8 cellular contexts compared by ENCODE assay signal in the genomic region with DNA sequence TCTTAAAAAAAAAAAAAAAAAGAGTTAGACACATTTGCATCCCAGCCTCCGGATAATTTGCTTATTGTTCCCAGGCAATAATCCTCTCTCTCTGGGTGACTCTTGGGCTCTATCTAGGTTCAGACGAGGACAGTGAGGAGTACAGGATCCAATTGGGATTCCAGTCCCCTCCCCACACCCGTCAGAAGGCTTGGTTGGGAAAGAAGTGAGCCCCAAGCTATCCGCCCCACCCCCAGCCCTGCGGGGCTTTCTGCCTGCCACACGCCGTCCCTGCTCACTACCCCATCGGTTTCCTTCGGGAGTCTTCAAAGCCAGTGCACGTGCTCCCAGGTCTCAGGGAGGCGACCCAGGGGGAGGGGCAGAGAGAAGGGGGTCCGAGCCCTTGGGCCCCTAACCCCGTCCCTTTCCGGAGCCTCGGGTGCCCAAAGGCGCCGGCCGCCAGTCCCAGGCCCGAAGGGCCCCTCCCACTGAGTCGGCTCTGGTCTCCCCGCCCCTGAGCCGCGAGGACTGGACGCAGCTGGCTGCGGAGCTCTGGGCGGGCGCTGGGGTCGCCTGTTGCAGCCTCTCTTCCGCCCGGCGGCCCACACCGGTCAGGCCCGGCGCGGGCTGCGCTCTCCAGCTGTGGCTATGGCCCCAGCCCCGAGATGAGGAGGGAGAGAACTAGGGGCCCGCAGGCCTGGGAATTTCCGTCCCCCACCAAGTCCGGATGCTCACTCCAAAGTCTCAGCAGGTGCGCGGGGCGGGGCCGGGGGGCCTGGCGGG. TPM values are rescaled to one million over a fixed set of nuclear protein-coding genes. Genes with fewer than 3 reads are reported as not detected.
DNase-seq lines count a peak whose midpoint lies in the region; ATAC-seq, FAIRE-seq and TF ChIP-seq lines count a peak whose summit lies in the region.

No MANE protein-coding gene starts in this region.

- TF ChIP-seq CTCF in MCF 10A (IDR thresholded peaks at IDR 0.05; ENCODE audit: unreplicated experiment) (no peak), mammary epithelial cell (conservative IDR thresholded peaks at IDR 0.05 in 1 of 2, IDR thresholded peaks at IDR 0.05 in 1 of 2; ENCODE audit: extremely low read depth in 1 of 2, insufficient read depth in 1 of 2, low read depth in 1 of 2, low read length in 2 of 2) (no peak), nephron progenitor cell (IDR thresholded peaks at IDR 0.05) (no peak)

- H3K4me3 Mint-ChIP-seq in MCF 10A (ENCODE audit: unreplicated experiment) (peak overlapping the region; percentile 48), nephron progenitor cell (peak overlapping the region; percentile 78)
- peak overlapping the region; percentile 68 to 77 for H3K4me3 Mint-ChIP-seq in activated T-cell treated with anti-CD3 and anti-CD28 coated beads, Interleukin-2, amount 50 U/mL, for 72 hours

- no peak overlapping the region for H3K4me2 ChIP-seq in mammary epithelial cell (ENCODE audit: insufficient read depth, low read depth, low read length)

- CTCF ChIA-PET in MCF 10A (lab: Yijun Ruan, JAX) (interaction anchor here (0.7 kb wide), 1 partner anchor 9 kb away, joined by 3 read pairs; no protein-coding TSS in a partner anchor), mammary epithelial cell (lab: Charles Lee; ENCODE audit: low non-redundant PET) (no interaction called here)

- dilution Hi-C loops in mammary epithelial cell (cut with HindIII; ENCODE audit: low sequenced_read_pairs) = no loop called here

- H3K36me3 ChIP-seq in mammary epithelial cell (ENCODE audit: insufficient read depth, low read length) = peaks cover 2% of the 10 kb centered on the region

- FAIRE-seq in frontal cortex (lab: Jason Lieb, UNC) = no peak

- H3K27ac Mint-ChIP-seq in MCF 10A (ENCODE audit: low read depth, unreplicated experiment) = no peak overlapping the region
- no peak overlapping the region for H3K27ac Mint-ChIP-seq in activated T-cell treated with anti-CD3 and anti-CD28 coated beads, Interleukin-2, amount 50 U/mL, for 72 hours
- H3K27ac Mint-ChIP-seq in nephron progenitor cell = no peak overlapping the region

- no peaks in the 10 kb centered on the region for H3K9me3 Mint-ChIP-seq in MCF 10A (ENCODE audit: unreplicated experiment)
- no peaks in the 10 kb centered on the region for H3K9me3 Mint-ChIP-seq in activated T-cell treated with anti-CD3 and anti-CD28 coated beads, Interleukin-2, amount 50 U/mL, for 72 hours
- no peaks in the 10 kb centered on the region for H3K9me3 Mint-ChIP-seq in nephron progenitor cell

- no peaks in the 10 kb centered on the region for H3K27me3 ChIP-seq in mammary epithelial cell (ENCODE audit: insufficient read depth, low read length)

- POLR2A ChIA-PET in MCF 10A (lab: Yijun Ruan, JAX) = no interaction called here

- no peaks in the 10 kb centered on the region for H4K20me1 ChIP-seq in mammary epithelial cell (ENCODE audit: insufficient read depth, low read length)

- in situ Hi-C loops in mammary epithelial cell (cut with MboI; ENCODE audit: low sequenced_read_pairs in 2 of 2) = no loop called here

- BruUV-seq in MCF 10A (replicated peaks; lab: Mats Ljungman, UMichigan) (no TSS peak), mammary epithelial cell (replicated peaks; lab: Mats Ljungman, UMichigan) (no TSS peak)

- no peak for DNase-seq in MCF 10A (ENCODE audit: unreplicated experiment)
- DNase-seq in mammary epithelial cell = no peak
- DNase-seq in HCEC 1CT = peak; percentile 54
- peak; percentile 71 for DNase-seq in NCI-H1092 (lab: John Stamatoyannopoulos, UW)
- peak; percentile 51 to 63 for DNase-seq in activated T-cell treated with anti-CD3 and anti-CD28 coated beads, Interleukin-2, amount 50 U/mL, for 72 hours
- peak; percentile 55 to 71 for DNase-seq in frontal cortex (ENCODE audit: low spot score in 2 of 2)
- DNase-seq in nephron progenitor cell = peak; percentile 86
- DNase-seq in GM19240 (ENCODE audit: insufficient read length, low spot score) = no peak

- intact Hi-C loops in MCF 10A (cut with micrococcal nuclease) = no loop called here
- intact Hi-C loops in mammary epithelial cell (cut with micrococcal nuclease) = no loop called here

- no peaks in the 10 kb centered on the region for H3K9me3 ChIP-seq in mammary epithelial cell (replicated peaks; ENCODE audit: insufficient read depth, low read length)

- peak; percentile 27 to 39 for ATAC-seq in activated T-cell treated with anti-CD3 and anti-CD28 coated beads, Interleukin-2, amount 50 U/mL, for 72 hours (replicated peaks in 1 of 2)

- H3K36me3 Mint-ChIP-seq in MCF 10A (ENCODE audit: insufficient read depth, unreplicated experiment) (no peaks in the 10 kb centered on the region), nephron progenitor cell (ENCODE audit: low read depth) (no peaks in the 10 kb centered on the region)
- no peaks in the 10 kb centered on the region for H3K36me3 Mint-ChIP-seq in activated T-cell treated with anti-CD3 and anti-CD28 coated beads, Interleukin-2, amount 50 U/mL, for 72 hours (ENCODE audit: insufficient read depth in 2 of 2)

- no peak overlapping the region for H3K27ac ChIP-seq in mammary epithelial cell (ENCODE audit: insufficient read depth, low read depth, low read length)

- no peak overlapping the region for H3K9ac ChIP-seq in mammary epithelial cell (ENCODE audit: insufficient read depth, low read length)

- no peak overlapping the region for H3K4me3 ChIP-seq in mammary epithelial cell (replicated peaks in 1 of 3; ENCODE audit: insufficient read depth in 1 of 3, low read depth in 2 of 3, low read length in 3 of 3)

- no peaks in the 10 kb centered on the region for H3K27me3 Mint-ChIP-seq in MCF 10A (ENCODE audit: insufficient read depth, unreplicated experiment)
- peaks cover 3% of the 10 kb centered on the region for H3K27me3 Mint-ChIP-seq in activated T-cell treated with anti-CD3 and anti-CD28 coated beads, Interleukin-2, amount 50 U/mL, for 72 hours (ENCODE audit: low read depth)
- peaks cover 3% of the 10 kb centered on the region for H3K27me3 Mint-ChIP-seq in nephron progenitor cell (ENCODE audit: low read depth, poor library complexity)

- H2AFZ ChIP-seq in mammary epithelial cell (ENCODE audit: low read depth, low read length) = no peak overlapping the region

- H3K4me1 Mint-ChIP-seq in MCF 10A (ENCODE audit: insufficient read depth, unreplicated experiment) (peaks cover 25% of the 10 kb centered on the region), nephron progenitor cell (peaks cover 48% of the 10 kb centered on the region)
- peaks cover 31% of the 10 kb centered on the region for H3K4me1 Mint-ChIP-seq in activated T-cell treated with anti-CD3 and anti-CD28 coated beads, Interleukin-2, amount 50 U/mL, for 72 hours (ENCODE audit: low read depth)

- H3K79me2 ChIP-seq in mammary epithelial cell (ENCODE audit: insufficient read depth, low read length) = peaks cover 7% of the 10 kb centered on the region

- H3K4me1 ChIP-seq in mammary epithelial cell (ENCODE audit: insufficient read depth, low read length) = peaks cover 37% of the 10 kb centered on the region

- WGBS in mammary epithelial cell (ENCODE audit: low coverage, missing lambda C conversion rate) = 44% methylated on average over 20 of the region's 45 CpGs

RNA-seq across cellular contexts. Expression of a gene that starts 2.5 kb away (rescaled TPM):
- total RNA-seq in MCF 10A (2022) (not detected in 2 replicates), mammary epithelial cell (under 1 TPM in 1 of 2 donors, not detected in 1; 0.17 TPM), frontal cortex (not detected)
- polyA plus RNA-seq in mammary epithelial cell = 0.12 TPM
- polyA minus RNA-seq in mammary epithelial cell = not detected
- not detected for total RNA-seq in activated T-cell treated with anti-CD3 and anti-CD28 coated beads, Interleukin-2, amount 50 U/mL, for 72 hours

RNA-seq across cellular contexts. Expression of a gene that starts 4.2 kb away (rescaled TPM):
- total RNA-seq in MCF 10A (2022) = 6.8 and 7.0 TPM in 2 replicates
- 10 to 100 TPM; 45.7 to 55.5 TPM for total RNA-seq in mammary epithelial cell
- 156 TPM for polyA plus RNA-seq in mammary epithelial cell
- polyA minus RNA-seq in mammary epithelial cell = 157 TPM
- 10 to 100 TPM; 21.7 to 28.0 TPM for total RNA-seq in activated T-cell treated with anti-CD3 and anti-CD28 coated beads, Interleukin-2, amount 50 U/mL, for 72 hours
- 3.7 TPM for total RNA-seq in frontal cortex

RNA-seq across cellular contexts. Expression of a gene that starts 27.7 kb away (rescaled TPM):
- 546 and 577 TPM in 2 replicates for total RNA-seq in MCF 10A (2022)
- total RNA-seq in mammary epithelial cell = 100 to 1,000 TPM; 872 to 986 TPM
- 1,054 TPM for polyA plus RNA-seq in mammary epithelial cell
- polyA minus RNA-seq in mammary epithelial cell = 1,190 TPM
- 1,000 to 10,000 TPM in 1 of 2 donors, 100 to 1,000 TPM in 1; 915 to 1,109 TPM for total RNA-seq in activated T-cell treated with anti-CD3 and anti-CD28 coated beads, Interleukin-2, amount 50 U/mL, for 72 hours
- total RNA-seq in frontal cortex = 463 TPM

RNA-seq across cellular contexts. Expression of a gene that starts 38.1 kb away (rescaled TPM):
- total RNA-seq in MCF 10A (2022) = 27.1 and 31.3 TPM in 2 replicates
- total RNA-seq in mammary epithelial cell = 10 to 100 TPM; 72.6 to 76.3 TPM
- polyA plus RNA-seq in mammary epithelial cell = 134 TPM
- polyA minus RNA-seq in mammary epithelial cell = 104 TPM
- total RNA-seq in activated T-cell treated with anti-CD3 and anti-CD28 coated beads, Interleukin-2, amount 50 U/mL, for 72 hours = 10 to 100 TPM; 13.9 to 16.9 TPM
- 32.2 TPM for total RNA-seq in frontal cortex

RNA-seq across cellular contexts. Expression of a gene that starts 46.1 kb away (rescaled TPM):
- total RNA-seq in MCF 10A (2022) (6.0 and 8.8 TPM in 2 replicates), mammary epithelial cell (10 to 100 TPM in 1 of 2 donors, 1 to 10 TPM in 1; 4.7 to 10.4 TPM), frontal cortex (8.2 TPM)
- polyA plus RNA-seq in mammary epithelial cell = 6.6 TPM
- polyA minus RNA-seq in mammary epithelial cell = 2.8 TPM
- 10 to 100 TPM; 18.1 to 19.8 TPM for total RNA-seq in activated T-cell treated with anti-CD3 and anti-CD28 coated beads, Interleukin-2, amount 50 U/mL, for 72 hours

Comparison
In these comparisons a context has a peak if more than half of its experiments do, and no peak if none do; other contexts are left out.
1. DNase-seq: peak in HCEC 1CT (single experiment), NCI-H1092 (single experiment), activated T-cell treated with anti-CD3 and anti-CD28 coated beads, Interleukin-2, amount 50 U/mL, for 72 hours (2 of 2), frontal cortex (2 of 2) and nephron progenitor cell (single experiment); none in MCF 10A (single experiment), mammary epithelial cell (single experiment) and GM19240 (single experiment).
2. Peak in every context shown above with its lines, with median percentiles within 50 percentile points of each other: H3K4me3 Mint-ChIP-seq.